12 cellular contexts compared by ENCODE assay signal in genomic region chr3:186021673-186022362, GRCh38.
DNase-seq lines count a peak whose midpoint lies in the region; ATAC-seq and TF ChIP-seq lines count a peak whose summit lies in the region.
"Had no signal": no experiment of that assay in that cellular context is flagged by ENCODE, and none has a peak within 500 bp of the region (broad histone marks: within the 10 kb centered on the region; RNA-seq: fewer than 3 reads in every experiment).

No MANE protein-coding gene starts in this region.

- no peak overlapping the region for H3K4me3 ChIP-seq in GM23248
- no peak overlapping the region for H3K4me3 ChIP-seq in fibroblast of villous mesenchyme (ENCODE audit: low read depth, low read length)
- no peak overlapping the region for H3K4me3 ChIP-seq in subcutaneous abdominal adipose tissue (ENCODE audit: low read depth in 1 of 5, low read length in 5 of 5)
- no peak overlapping the region for H3K4me3 ChIP-seq in Peyer's patch
- no peak overlapping the region for H3K4me3 ChIP-seq in CD4-positive, alpha-beta memory T cell (ENCODE audit: low read length in 2 of 2)
- H3K4me3 ChIP-seq: cardiac muscle cell had no signal

- no peaks in the 10 kb centered on the region; the same call in 1 of the 2 replicates for H3K27me3 ChIP-seq in GM23248 (replicated peaks; ENCODE audit: insufficient read depth)
- H3K27me3 ChIP-seq in subcutaneous abdominal adipose tissue (ENCODE audit: control insufficient read depth in 5 of 5, insufficient read depth in 4 of 5, low read length in 5 of 5) = no peaks in the 10 kb centered on the region
- no peaks in the 10 kb centered on the region for H3K27me3 ChIP-seq in Peyer's patch
- no peaks in the 10 kb centered on the region for H3K27me3 ChIP-seq in CD4-positive, alpha-beta memory T cell (ENCODE audit: insufficient read depth, low read length)
- H3K27me3 ChIP-seq: cardiac muscle cell had no signal

- WGBS in GM23248 (ENCODE audit: low coverage in 1 of 2, low lambda C conversion rate in 2 of 2, missing lambda C conversion rate in 2 of 2), 2 experiments = 3 to 6% methylated on average over 8 of the region's 8 CpGs

- H3K9me3 ChIP-seq in GM23248 (ENCODE audit: low read depth) (no peaks in the 10 kb centered on the region), subcutaneous abdominal adipose tissue (ENCODE audit: control insufficient read depth in 5 of 5, low read length in 5 of 5) (no peaks in the 10 kb centered on the region), Peyer's patch (peaks cover 0 to 1% (median 0%) of the 10 kb centered on the region in 4 donors)
- H3K9me3 ChIP-seq in CD4-positive, alpha-beta memory T cell (ENCODE audit: control insufficient read depth in 1 of 2, low read length in 2 of 2) = no peaks in the 10 kb centered on the region

- peak overlapping the region; percentile 33 for H3K4me2 ChIP-seq in GM23248 (ENCODE audit: unreplicated experiment)

- TF ChIP-seq CTCF in fibroblast of villous mesenchyme (IDR thresholded peaks at IDR 0.05; ENCODE audit: insufficient read depth, low read depth, low read length) (no peak), Peyer's patch (IDR thresholded peaks at IDR 0.05) (no peak)

- peak; percentile 99 for ATAC-seq in SK-N-SH treated with all-trans-retinoic acid at 6 μM for 48 hours
- no peak for ATAC-seq in HG02973 (IDR thresholded peaks at IDR 0.05; ENCODE audit: unreplicated experiment)

- POLR2A ChIA-PET in CD4-positive, alpha-beta memory T cell (lab: Charles Lee; ENCODE audit: partially characterized antibody) = no interaction called here

- H3K9me2 ChIP-seq in GM23248 (ENCODE audit: insufficient read depth) = no peaks in the 10 kb centered on the region

- TF ChIP-seq POLR2A in Peyer's patch (IDR thresholded peaks at IDR 0.05) = no peak

- no peaks in the 10 kb centered on the region for H3K36me3 ChIP-seq in GM23248 (ENCODE audit: low read depth)
- no peaks in the 10 kb centered on the region for H3K36me3 ChIP-seq in subcutaneous abdominal adipose tissue (ENCODE audit: control insufficient read depth in 5 of 5, insufficient read depth in 5 of 5, low read length in 5 of 5)
- H3K36me3 ChIP-seq in Peyer's patch = no peaks in the 10 kb centered on the region
- no peaks in the 10 kb centered on the region for H3K36me3 ChIP-seq in CD4-positive, alpha-beta memory T cell (ENCODE audit: insufficient read depth, low read length)
- H3K36me3 ChIP-seq: cardiac muscle cell had no signal

- H4K20me1 ChIP-seq in GM23248 (ENCODE audit: insufficient read depth) = no peaks in the 10 kb centered on the region

- H3K9ac ChIP-seq in GM23248 (no peak overlapping the region), subcutaneous abdominal adipose tissue (ENCODE audit: low read length in 5 of 5) (no peak overlapping the region)

- DNase-seq in GM23248 = peak; percentile 98
- DNase-seq in fibroblast of villous mesenchyme (ENCODE audit: low read depth) = peak; percentile 93
- no peak for DNase-seq in DMS153 treated with DMSO at 0.1 percent for 48 hours (lab: John Stamatoyannopoulos, UW; ENCODE audit: unreplicated experiment)
- no peak for DNase-seq in Peyer's patch
- DNase-seq in CD4-positive, alpha-beta memory T cell = no peak
- DNase-seq: activated CD8-positive, alpha-beta memory T cell treated with anti-CD3 and anti-CD28 coated beads, Interleukin-2, amount 50 U/mL, for 48 hours; DMS153 had no signal

- peaks cover 0 to 2% (median 0%) of the 10 kb centered on the region in 8 donors for H3K9me3 Mint-ChIP-seq in CD4-positive, alpha-beta memory T cell
- H3K9me3 Mint-ChIP-seq: mesothelial cell of epicardium had no signal

- 0 out of 2 replicates have a peak overlapping the region, but pooled peaks have one; percentile 32 for H3K27ac ChIP-seq in GM23248
- peak overlapping the region; percentile 46 for H3K27ac ChIP-seq in subcutaneous abdominal adipose tissue (ENCODE audit: low read depth, low read length)
- no peak overlapping the region for H3K27ac ChIP-seq in Peyer's patch
- no peak overlapping the region for H3K27ac ChIP-seq in CD4-positive, alpha-beta memory T cell (ENCODE audit: low read depth, low read length)
- H3K27ac ChIP-seq: cardiac muscle cell had no signal

- peaks cover 34% of the 10 kb centered on the region for H3F3A ChIP-seq in GM23248 (ENCODE audit: insufficient read depth)

- H3K27ac Mint-ChIP-seq in CD4-positive, alpha-beta memory T cell = no peak overlapping the region
- H3K27ac Mint-ChIP-seq: mesothelial cell of epicardium had no signal

- H3K27me3 Mint-ChIP-seq in CD4-positive, alpha-beta memory T cell = peaks cover 9 to 21% of the 10 kb centered on the region in 2 donors

- H3K4me1 ChIP-seq in GM23248 (ENCODE audit: insufficient read depth) (peaks cover 33% of the 10 kb centered on the region), subcutaneous abdominal adipose tissue (ENCODE audit: control insufficient read depth in 5 of 5, insufficient read depth in 5 of 5, low read length in 5 of 5) (peaks cover 0 to 27% (median 16%) of the 10 kb centered on the region in 5 donors), Peyer's patch (no peaks in the 10 kb centered on the region)
- no peaks in the 10 kb centered on the region for H3K4me1 ChIP-seq in CD4-positive, alpha-beta memory T cell (ENCODE audit: insufficient read depth, low read length)

- H3K4me3 Mint-ChIP-seq in CD4-positive, alpha-beta memory T cell = no peak overlapping the region
- H3K4me3 Mint-ChIP-seq: mesothelial cell of epicardium had no signal

- H2AFZ ChIP-seq in GM23248 = no peak overlapping the region

- H3K79me2 ChIP-seq in GM23248 (ENCODE audit: insufficient read depth) = no peaks in the 10 kb centered on the region

- in situ Hi-C loops in GM23248 (cut with MboI) = no loop called here

- intact Hi-C loops in CD4-positive, alpha-beta memory T cell (cut with micrococcal nuclease) = no loop called here

- no peaks in the 10 kb centered on the region for H3K4me1 Mint-ChIP-seq in CD4-positive, alpha-beta memory T cell
- H3K4me1 Mint-ChIP-seq: mesothelial cell of epicardium had no signal

- no peaks in the 10 kb centered on the region for H3K36me3 Mint-ChIP-seq in CD4-positive, alpha-beta memory T cell
- H3K36me3 Mint-ChIP-seq: mesothelial cell of epicardium had no signal

- CTCF ChIA-PET in CD4-positive, alpha-beta memory T cell (lab: Charles Lee; ENCODE audit: partially characterized antibody) = no interaction called here

TF ChIP-seq in SK-N-SH treated with all-trans-retinoic acid at 6 μM for 48 hours, 23 proteins besides CTCF, POLR2A, EP300 and RAD21 (continues in another document):
- TF ChIP-seq CREB5 (CRISPR knock-in tag; IDR thresholded peaks at IDR 0.05; ENCODE audit: low read depth) (no peak), SNAI2 (CRISPR knock-in tag; IDR thresholded peaks at IDR 0.05) (no peak), ARNTL (CRISPR knock-in tag; IDR thresholded peaks at IDR 0.05; ENCODE audit: borderline replicate concordance, low read depth) (no peak), ZC3H10 (CRISPR knock-in tag; IDR thresholded peaks at IDR 0.05) (no peak), ESRRG (CRISPR knock-in tag; IDR thresholded peaks at IDR 0.05) (no peak), CSDC2 (CRISPR knock-in tag; IDR thresholded peaks at IDR 0.05) (no peak), BACH2 (CRISPR knock-in tag; IDR thresholded peaks at IDR 0.05; ENCODE audit: borderline replicate concordance) (no peak), ZFP3 (CRISPR knock-in tag; IDR thresholded peaks at IDR 0.05) (peak; percentile 95), RARB (CRISPR knock-in tag; IDR thresholded peaks at IDR 0.05) (no peak), TCF4 (CRISPR knock-in tag; IDR thresholded peaks at IDR 0.05; ENCODE audit: borderline replicate concordance) (peak; percentile 56; the same call in 1 of the 2 replicates), OSR1 (CRISPR knock-in tag; IDR thresholded peaks at IDR 0.05) (no peak), PPARA (CRISPR knock-in tag; IDR thresholded peaks at IDR 0.05; ENCODE audit: borderline replicate concordance) (no peak), ISL1 (CRISPR knock-in tag; IDR thresholded peaks at IDR 0.05) (peak; percentile 86), TOX (CRISPR knock-in tag; IDR thresholded peaks at IDR 0.05; ENCODE audit: borderline replicate concordance) (no peak)
- TF ChIP-seq, protein P1, sequence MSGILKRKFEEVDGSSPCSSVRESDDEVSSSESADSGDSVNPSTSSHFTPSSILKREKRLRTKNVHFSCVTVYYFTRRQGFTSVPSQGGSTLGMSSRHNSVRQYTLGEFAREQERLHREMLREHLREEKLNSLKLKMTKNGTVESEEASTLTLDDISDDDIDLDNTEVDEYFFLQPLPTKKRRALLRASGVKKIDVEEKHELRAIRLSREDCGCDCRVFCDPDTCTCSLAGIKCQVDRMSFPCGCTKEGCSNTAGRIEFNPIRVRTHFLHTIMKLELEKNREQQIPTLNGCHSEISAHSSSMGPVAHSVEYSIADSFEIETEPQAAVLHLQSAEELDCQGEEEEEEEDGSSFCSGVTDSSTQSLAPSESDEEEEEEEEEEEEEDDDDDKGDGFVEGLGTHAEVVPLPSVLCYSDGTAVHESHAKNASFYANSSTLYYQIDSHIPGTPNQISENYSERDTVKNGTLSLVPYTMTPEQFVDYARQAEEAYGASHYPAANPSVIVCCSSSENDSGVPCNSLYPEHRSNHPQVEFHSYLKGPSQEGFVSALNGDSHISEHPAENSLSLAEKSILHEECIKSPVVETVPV (CRISPR knock-in tag; IDR thresholded peaks at IDR 0.05) = no peak

Comparison
In these comparisons a context has a peak if more than half of its experiments do, and no peak if none do; other contexts are left out.
1. DNase-seq: peak in GM23248 (single experiment) and fibroblast of villous mesenchyme (single experiment); none in DMS153 treated with DMSO at 0.1 percent for 48 hours (single experiment), Peyer's patch (0 of 3) and CD4-positive, alpha-beta memory T cell (0 of 5).
2. H3K27ac ChIP-seq: peak in GM23248 (single experiment) and subcutaneous abdominal adipose tissue (single experiment); none in Peyer's patch (0 of 4) and CD4-positive, alpha-beta memory T cell (single experiment).